Comparison of ENCODE assay signal across 8 cellular contexts in genomic region chr15:40843885-40844542, GRCh38. TPM values are rescaled to one million over a fixed set of nuclear protein-coding genes. Genes with fewer than 3 reads are reported as not detected.
DNase-seq lines count a peak whose midpoint lies in the region; ATAC-seq and TF ChIP-seq lines count a peak whose summit lies in the region.

Gene SPINT1 (plus strand): TSS chr15:40844048. CDS start chr15:40844555, 507 bp downstream.

- TF ChIP-seq RAD21 in liver (IDR thresholded peaks at IDR 0.05) = no peak

- H3K27ac ChIP-seq in body of pancreas (peak within 1 kb of the TSS; percentile 71 to 92 (median 85)), liver (ENCODE audit: low read depth in 1 of 2, low read length in 2 of 2) (no peak within 1 kb of the TSS)

- H3K36me3 ChIP-seq in body of pancreas (replicated peaks in 1 of 2; ENCODE audit: insufficient read depth in 1 of 2, low read depth in 2 of 2) = no peaks in the 10 kb centered on the region
- no peaks in the 10 kb centered on the region for H3K36me3 ChIP-seq in liver (ENCODE audit: control insufficient read depth in 4 of 4, insufficient read depth in 3 of 4, low read depth in 1 of 4, low read length in 3 of 4)

- intact Hi-C loops in body of pancreas (cut with DNase I) = no loop called here

- H3K4me1 ChIP-seq in body of pancreas (peaks cover 41% of the 10 kb centered on the region), liver (ENCODE audit: control insufficient read depth in 4 of 4, insufficient read depth in 4 of 4, low read length in 3 of 4) (peaks cover 8 to 20% (median 10%) of the 10 kb centered on the region in 4 donors)

- DNase-seq in GM19238 (ENCODE audit: insufficient read length, low spot score) = peak; percentile 65
- DNase-seq in body of pancreas = peak; percentile 66 to 73 (median 72)
- DNase-seq in stimulated activated CD8-positive, alpha-beta memory T cell treated with anti-CD3 and anti-CD28 coated beads, Interleukin-12 subunit alpha, Interleukin-12 subunit beta, amount 100 ng/mL, for 1 hour (ENCODE audit: low read depth) = peak; percentile 34
- no peak for DNase-seq in NCI-H1092 (lab: John Stamatoyannopoulos, UW)
- DNase-seq in HuH-7 (ENCODE audit: low spot score) = no peak

- TF ChIP-seq CTCF in body of pancreas (IDR thresholded peaks at IDR 0.05) = no peak
- TF ChIP-seq CTCF in liver (IDR thresholded peaks at IDR 0.05; ENCODE audit: low read depth, low read length, missing input control) = no peak

- H3K27me3 ChIP-seq in body of pancreas (no peaks in the 10 kb centered on the region), liver (ENCODE audit: control insufficient read depth in 4 of 4, insufficient read depth in 4 of 4, low read length in 3 of 4) (peaks cover 0 to 2% (median 1%) of the 10 kb centered on the region in 4 donors)

- ATAC-seq in SK-N-SH treated with all-trans-retinoic acid at 6 μM for 48 hours = peak; percentile 24; the same call in 2 of the 3 replicates
- peak; percentile 56 for ATAC-seq in body of pancreas
- no peak for ATAC-seq in GM21786 (IDR thresholded peaks at IDR 0.05; ENCODE audit: unreplicated experiment)

- 0% methylated on average over 58 of the region's 70 CpGs; no CpG with 5 or more reads in 1 of the 2 donors for WGBS in body of pancreas, 2 donors
- 2% methylated on average over 70 of the region's 70 CpGs for WGBS in liver

- no peak within 1 kb of the TSS for H3K9ac ChIP-seq in liver (ENCODE audit: low read depth in 1 of 2, low read length in 2 of 2)

- H3K9me3 ChIP-seq in body of pancreas (no peaks in the 10 kb centered on the region), liver (ENCODE audit: control insufficient read depth in 4 of 4, low read length in 3 of 4) (no peaks in the 10 kb centered on the region)

- H3K4me3 ChIP-seq in body of pancreas = peak within 1 kb of the TSS; percentile 21 to 63
- peak within 1 kb of the TSS in 2 of 3 donors; percentile 1 to 46 for H3K4me3 ChIP-seq in liver (ENCODE audit: low read depth in 1 of 3, low read length in 3 of 3)

- TF ChIP-seq POLR2A in body of pancreas (IDR thresholded peaks at IDR 0.05) = peak; percentile 68 to 78 (median 76)

TF ChIP-seq in SK-N-SH treated with all-trans-retinoic acid at 6 μM for 48 hours, 23 proteins besides CTCF, POLR2A, EP300 and RAD21 (continues in another document):
- no peak for TF ChIP-seq ZFP30 (CRISPR knock-in tag; IDR thresholded peaks at IDR 0.05)
- TF ChIP-seq POU6F1 (CRISPR knock-in tag; IDR thresholded peaks at IDR 0.05; ENCODE audit: borderline replicate concordance, low read depth) = no peak
- no peak for TF ChIP-seq ZNF70 (CRISPR knock-in tag; IDR thresholded peaks at IDR 0.05)
- TF ChIP-seq ZNF8 (CRISPR knock-in tag; IDR thresholded peaks at IDR 0.05) = no peak
- no peak for TF ChIP-seq CREB5 (CRISPR knock-in tag; IDR thresholded peaks at IDR 0.05; ENCODE audit: low read depth)

TF ChIP-seq in liver, 16 proteins besides CTCF, POLR2A, EP300 and RAD21:
- no peak for TF ChIP-seq RXRA (IDR thresholded peaks at IDR 0.05)
- no peak for TF ChIP-seq FOXA2 (IDR thresholded peaks at IDR 0.05)
- TF ChIP-seq YY1 (IDR thresholded peaks at IDR 0.05) = no peak
- TF ChIP-seq HNF4A (conservative IDR thresholded peaks at IDR 0.05) = no peak
- no peak for TF ChIP-seq FOXA1 (IDR thresholded peaks at IDR 0.05)
- no peak for TF ChIP-seq GABPA (IDR thresholded peaks at IDR 0.05 in 1 of 2, conservative IDR thresholded peaks at IDR 0.05 in 1 of 2)
- no peak for TF ChIP-seq NR2F2 (IDR thresholded peaks at IDR 0.05)
- TF ChIP-seq, protein P1, sequence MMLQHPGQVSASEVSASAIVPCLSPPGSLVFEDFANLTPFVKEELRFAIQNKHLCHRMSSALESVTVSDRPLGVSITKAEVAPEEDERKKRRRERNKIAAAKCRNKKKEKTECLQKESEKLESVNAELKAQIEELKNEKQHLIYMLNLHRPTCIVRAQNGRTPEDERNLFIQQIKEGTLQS (IDR thresholded peaks at IDR 0.05) = no peak
- no peak for TF ChIP-seq SP1 (IDR thresholded peaks at IDR 0.05)
- no peak for TF ChIP-seq EGR1 (IDR thresholded peaks at IDR 0.05; ENCODE audit: low read depth in 2 of 2)
- TF ChIP-seq ZBTB33 (IDR thresholded peaks at IDR 0.05) = no peak
- no peak for TF ChIP-seq MAX (IDR thresholded peaks at IDR 0.05)
- TF ChIP-seq JUND (IDR thresholded peaks at IDR 0.05) = no peak
- TF ChIP-seq, protein P2, sequence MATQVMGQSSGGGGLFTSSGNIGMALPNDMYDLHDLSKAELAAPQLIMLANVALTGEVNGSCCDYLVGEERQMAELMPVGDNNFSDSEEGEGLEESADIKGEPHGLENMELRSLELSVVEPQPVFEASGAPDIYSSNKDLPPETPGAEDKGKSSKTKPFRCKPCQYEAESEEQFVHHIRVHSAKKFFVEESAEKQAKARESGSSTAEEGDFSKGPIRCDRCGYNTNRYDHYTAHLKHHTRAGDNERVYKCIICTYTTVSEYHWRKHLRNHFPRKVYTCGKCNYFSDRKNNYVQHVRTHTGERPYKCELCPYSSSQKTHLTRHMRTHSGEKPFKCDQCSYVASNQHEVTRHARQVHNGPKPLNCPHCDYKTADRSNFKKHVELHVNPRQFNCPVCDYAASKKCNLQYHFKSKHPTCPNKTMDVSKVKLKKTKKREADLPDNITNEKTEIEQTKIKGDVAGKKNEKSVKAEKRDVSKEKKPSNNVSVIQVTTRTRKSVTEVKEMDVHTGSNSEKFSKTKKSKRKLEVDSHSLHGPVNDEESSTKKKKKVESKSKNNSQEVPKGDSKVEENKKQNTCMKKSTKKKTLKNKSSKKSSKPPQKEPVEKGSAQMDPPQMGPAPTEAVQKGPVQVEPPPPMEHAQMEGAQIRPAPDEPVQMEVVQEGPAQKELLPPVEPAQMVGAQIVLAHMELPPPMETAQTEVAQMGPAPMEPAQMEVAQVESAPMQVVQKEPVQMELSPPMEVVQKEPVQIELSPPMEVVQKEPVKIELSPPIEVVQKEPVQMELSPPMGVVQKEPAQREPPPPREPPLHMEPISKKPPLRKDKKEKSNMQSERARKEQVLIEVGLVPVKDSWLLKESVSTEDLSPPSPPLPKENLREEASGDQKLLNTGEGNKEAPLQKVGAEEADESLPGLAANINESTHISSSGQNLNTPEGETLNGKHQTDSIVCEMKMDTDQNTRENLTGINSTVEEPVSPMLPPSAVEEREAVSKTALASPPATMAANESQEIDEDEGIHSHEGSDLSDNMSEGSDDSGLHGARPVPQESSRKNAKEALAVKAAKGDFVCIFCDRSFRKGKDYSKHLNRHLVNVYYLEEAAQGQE (IDR thresholded peaks at IDR 0.05) = no peak
- no peak for TF ChIP-seq HNF4G (IDR thresholded peaks at IDR 0.05)
- no peak for TF ChIP-seq TAF1 (conservative IDR thresholded peaks at IDR 0.05)

RNA-seq across cellular contexts. Expression of gene SPINT1, which starts in this region (rescaled TPM):
- 100 to 1,000 TPM; 110 to 134 TPM for total RNA-seq in body of pancreas
- 1 to 10 TPM; 1.2 to 2.6 TPM for total RNA-seq in liver
- polyA plus RNA-seq in liver = 1 to 10 TPM; 1.6 to 2.2 TPM

Comparison
In these comparisons a context has a peak if more than half of its experiments do, and no peak if none do; other contexts are left out.
1. RNA of gene SPINT1 (total RNA-seq): 110 to 134 TPM in body of pancreas; 1.2 to 2.6 TPM in liver; every median in the first group is over 10 times any median in the second.
2. DNase-seq: peak in GM19238 (single experiment), body of pancreas (4 of 4) and stimulated activated CD8-positive, alpha-beta memory T cell treated with anti-CD3 and anti-CD28 coated beads, Interleukin-12 subunit alpha, Interleukin-12 subunit beta, amount 100 ng/mL, for 1 hour (single experiment); none in NCI-H1092 (single experiment) and HuH-7 (single experiment).
3. H3K27ac ChIP-seq: peak in body of pancreas (4 of 4); none in liver (0 of 2).